Comparison of ENCODE assay signal across 9 cellular contexts in the genomic region with DNA sequence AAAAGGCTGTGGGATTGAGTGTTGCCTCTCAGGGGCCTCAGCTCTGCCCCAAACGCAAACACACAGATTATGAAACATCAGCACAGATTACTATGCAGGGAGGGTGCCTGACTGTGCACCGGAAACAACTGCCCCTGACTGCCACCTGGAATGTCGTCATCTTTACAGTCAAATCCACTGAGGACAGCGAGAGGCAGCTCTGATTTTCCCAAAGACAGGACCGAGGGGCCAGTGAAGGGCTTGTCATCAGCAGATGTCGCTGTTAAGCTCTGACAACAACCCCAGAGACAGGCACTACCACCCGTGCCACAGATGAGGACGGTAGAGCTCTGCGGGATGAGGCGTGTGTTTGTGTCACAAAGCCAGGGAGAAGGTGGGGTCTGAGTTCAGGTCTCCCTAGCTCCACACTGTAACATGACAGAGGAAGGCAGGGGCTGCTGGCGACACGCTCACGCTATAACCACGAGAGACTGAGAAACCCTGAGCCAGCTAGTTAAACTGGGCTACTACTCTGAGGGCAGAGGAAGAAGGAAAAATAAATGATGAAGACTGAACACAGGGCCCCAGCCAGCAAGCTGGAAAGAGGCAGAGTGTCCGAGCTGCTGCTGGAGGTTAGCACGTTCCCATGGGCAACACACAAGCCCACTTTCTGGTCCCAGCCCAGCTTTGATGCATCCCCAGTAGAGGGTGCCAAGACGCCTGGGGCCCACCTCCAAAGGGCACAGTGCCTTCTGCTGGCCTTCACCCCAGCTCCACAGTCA. TPM values are rescaled to one million over a fixed set of nuclear protein-coding genes. Genes with fewer than 3 reads are reported as not detected.
A peak's percentile ranks its signal among the peaks of the same experiment; 100 is the strongest.
DNase-seq lines count a peak whose midpoint lies in the region; ATAC-seq, FAIRE-seq and TF ChIP-seq lines count a peak whose summit lies in the region.
"Had no signal": no experiment of that assay in that cellular context is flagged by ENCODE, and none has a peak within 500 bp of the region (broad histone marks: within the 10 kb centered on the region; RNA-seq: fewer than 3 reads in every experiment).

No MANE protein-coding gene starts in this region.

- in situ Hi-C loops in ACHN (cut with HindIII; ENCODE audit: low pct_ligation_motif_present, low pct_unique_long_range_greater_than_20kb, low sequenced_read_pairs) (no loop called here), HepG2 (cut with HindIII; ENCODE audit: extremely low pct_ligation_motif_present, low pct_unique_long_range_greater_than_20kb) (no loop called here)

- WGBS in HepG2 (ENCODE audit: low lambda C conversion rate), result 39% methylated on average over 16 of the region's 17 CpGs
- WGBS in pancreas, 2 donors, result 80% methylated on average over 17 of the region's 17 CpGs

- H3K27ac ChIP-seq in VCaP, result peak overlapping the region; percentile 51
- no peak overlapping the region for H3K27ac ChIP-seq in HepG2 (ENCODE audit: extremely low read length, insufficient read depth, low read length)
- no peak overlapping the region for H3K27ac ChIP-seq in pancreas
- H3K27ac ChIP-seq: adrenal gland had no signal

- POLR2A ChIA-PET in HepG2 (lab: Yijun Ruan, JAX), result interaction anchor here (0.8 to 1.0 kb wide), 3 partner anchors 47 to 92 kb away, joined by 3 to 4 read pairs (median 4); a partner anchor contains a TSS

- intact Hi-C loops in HepG2 (cut with micrococcal nuclease; ENCODE audit: unreplicated experiment) (loop anchor here (1.0 kb wide), 2 partner anchors 43 to 47 kb away; a partner anchor contains a TSS), pancreas (cut with DNase I) (no loop called here)

- no peaks in the 10 kb centered on the region for H3K27me3 ChIP-seq in HepG2 (ENCODE audit: control insufficient read depth in 1 of 2, insufficient read depth in 2 of 2, low read length in 2 of 2)
- no peaks in the 10 kb centered on the region for H3K27me3 ChIP-seq in pancreas
- H3K27me3 ChIP-seq: adrenal gland had no signal

- no peaks in the 10 kb centered on the region for H3K79me2 ChIP-seq in HepG2 (ENCODE audit: insufficient read depth, low read length)

- no peaks in the 10 kb centered on the region for H3K36me3 ChIP-seq in HepG2 (replicated peaks in 1 of 2; ENCODE audit: control insufficient read depth in 1 of 2, insufficient read depth in 2 of 2, low read length in 2 of 2)
- no peaks in the 10 kb centered on the region for H3K36me3 ChIP-seq in pancreas
- H3K36me3 ChIP-seq: adrenal gland had no signal

- BruUV-seq in HepG2 (replicated peaks; lab: Mats Ljungman, UMichigan), result no TSS peak

- peak; percentile 96 for ATAC-seq in HepG2
- ATAC-seq in GM18867 (IDR thresholded peaks at IDR 0.05; ENCODE audit: unreplicated experiment), result no peak
- ATAC-seq in pancreas, result no peak

- TF ChIP-seq CTCF in GM20000 (IDR thresholded peaks at IDR 0.05; ENCODE audit: extremely low read depth, missing control alignments), result peak; percentile 30
- no peak for TF ChIP-seq CTCF in VCaP (conservative IDR thresholded peaks at IDR 0.05)
- peak; percentile 89 for TF ChIP-seq CTCF in HepG2 (CRISPR knock-in tag; IDR thresholded peaks at IDR 0.05)
- TF ChIP-seq CTCF in pancreas (IDR thresholded peaks at IDR 0.05), result no peak

- TF ChIP-seq EP300 in HepG2 (IDR thresholded peaks at IDR 0.05; ENCODE audit: low read depth in 2 of 2, low read length in 2 of 2) (peak in 1 of 2 experiments; percentile 27; a peak in 1 of 4 replicates), HepG2 (CRISPR knock-in tag; IDR thresholded peaks at IDR 0.05; ENCODE audit: borderline replicate concordance) (no peak)

- peaks cover 15% of the 10 kb centered on the region for H3K4me1 ChIP-seq in HepG2 (ENCODE audit: insufficient read depth, low read length)
- no peaks in the 10 kb centered on the region for H3K4me1 ChIP-seq in pancreas
- H3K4me1 ChIP-seq: adrenal gland had no signal

- H3K4me3 ChIP-seq in HepG2 (replicated peaks in 1 of 3; ENCODE audit: insufficient read depth in 1 of 3, low read depth in 2 of 3, low read length in 3 of 3) (no peak overlapping the region), pancreas (no peak overlapping the region)
- H3K4me3 ChIP-seq: adrenal gland had no signal

- no peak overlapping the region for H2AFZ ChIP-seq in HepG2 (ENCODE audit: low read length)

- no peak for TF ChIP-seq POLR2A in HepG2 (IDR thresholded peaks at IDR 0.05; ENCODE audit: insufficient read depth in 1 of 2, low read depth in 2 of 2, low read length in 2 of 2)

- peak; percentile 87 for FAIRE-seq in HepG2 (lab: Jason Lieb, UNC)
- FAIRE-seq in pancreas (lab: Jason Lieb, UNC), result no peak

- H4K20me1 ChIP-seq in HepG2 (ENCODE audit: insufficient read depth, low read length), result no peaks in the 10 kb centered on the region

- DNase-seq in ACHN, result peak; percentile 42
- no peak for DNase-seq in GM20000 (ENCODE audit: low spot score)
- DNase-seq in HepG2 (ENCODE audit: low spot score), result peak; percentile 80
- no peak for DNase-seq in NCI-H69 (lab: John Stamatoyannopoulos, UW)
- no peak for DNase-seq in ureter (ENCODE audit: low spot score)
- no peak for DNase-seq in pancreas

- TF ChIP-seq RAD21 in HepG2 (CRISPR knock-in tag; IDR thresholded peaks at IDR 0.05), result peak; percentile 77

- H3K9me3 ChIP-seq in HepG2 (ENCODE audit: low read length) (no peaks in the 10 kb centered on the region), pancreas (no peaks in the 10 kb centered on the region)
- H3K9me3 ChIP-seq: adrenal gland had no signal

- CTCF ChIA-PET in HepG2 (lab: Yijun Ruan, JAX; ENCODE audit: low intra/inter-chr PET ratio, low total read pairs), result interaction anchor here (0.7 to 2.0 kb wide), 4 partner anchors 29 to 62 kb away, joined by 3 to 19 read pairs (median 6); no protein-coding TSS in a partner anchor

- H3K4me2 ChIP-seq in HepG2 (ENCODE audit: low read depth, low read length), result no peak overlapping the region

- H3K9ac ChIP-seq in HepG2 (ENCODE audit: insufficient read depth, low read depth, low read length), result no peak overlapping the region

TF ChIP-seq in HepG2, 621 proteins besides CTCF, POLR2A, EP300 and RAD21 (continues in another document):
- TF ChIP-seq MED8 (CRISPR knock-in tag; IDR thresholded peaks at IDR 0.05; ENCODE audit: insufficient replicate concordance) (no peak), NCOA2 (CRISPR knock-in tag; IDR thresholded peaks at IDR 0.05) (peak; percentile 33; the same call in 1 of the 2 replicates), DPF2 (CRISPR knock-in tag; IDR thresholded peaks at IDR 0.05; ENCODE audit: borderline replicate concordance, low read depth) (no peak), BCL6 (CRISPR knock-in tag; IDR thresholded peaks at IDR 0.05) (peak; percentile 34; the same call in 1 of the 2 replicates), ARNT2 (CRISPR knock-in tag; IDR thresholded peaks at IDR 0.05; ENCODE audit: low read depth) (0 out of 2 replicates have a peak, but pooled peaks have one; percentile 36), NFKB2 (CRISPR knock-in tag; IDR thresholded peaks at IDR 0.05; ENCODE audit: borderline replicate concordance) (no peak), ARNT (IDR thresholded peaks at IDR 0.05) (no peak), ZNF225 (CRISPR knock-in tag; IDR thresholded peaks at IDR 0.05) (no peak), KAT8 (CRISPR knock-in tag; IDR thresholded peaks at IDR 0.05) (0 out of 2 replicates have a peak, but pooled peaks have one; percentile 28), PHF21A (CRISPR knock-in tag; IDR thresholded peaks at IDR 0.05) (no peak), CBX5 (CRISPR knock-in tag; IDR thresholded peaks at IDR 0.05; ENCODE audit: borderline replicate concordance) (peak; percentile 48; the same call in 1 of the 2 replicates), SMC3 (IDR thresholded peaks at IDR 0.05; ENCODE audit: low read length) (peak; percentile 83)

RNA-seq across cellular contexts. Expression of a gene that starts 47.0 kb away (rescaled TPM):
- total RNA-seq in HepG2 (2016; rRNA removed; fragmentation: Illumina TruSeq; extraction: Trizol) (7.2 and 7.4 TPM in 2 replicates), ureter (26.4 TPM), pancreas (1 to 10 TPM in 5 of 6 donors, under 1 TPM in 1; 0.42 to 2.2 (median 1.4) TPM)
- 7.6 and 9.4 TPM in 2 replicates for total RNA-seq in HepG2 (2016; cell fraction: cytosol; rRNA removed; fragmentation: Illumina TruSeq; extraction: Trizol; ENCODE audit: low read depth)
- 6.5 and 6.7 TPM in 2 replicates for total RNA-seq in HepG2 (2016; cell fraction: insoluble cytoplasmic fraction; rRNA removed; fragmentation: Illumina TruSeq; extraction: Trizol)
- total RNA-seq in HepG2 (2016; cell fraction: membrane; rRNA removed; fragmentation: Illumina TruSeq; extraction: Trizol), result 12.2 and 12.6 TPM in 2 replicates
- total RNA-seq in HepG2 (2016; cell fraction: nucleus; rRNA removed; fragmentation: Illumina TruSeq; extraction: Trizol), result 4.7 and 4.8 TPM in 2 replicates
- polyA plus RNA-seq in HepG2 (2011; rRNA removed) (3.6 and 3.9 TPM in 2 replicates), pancreas (under 1 TPM; 0.77 to 0.99 TPM)
- polyA plus RNA-seq in HepG2 (2011; cell fraction: cytosol; rRNA removed), result 4.0 and 4.3 TPM in 2 replicates
- polyA plus RNA-seq in HepG2 (2011; cell fraction: nucleus; rRNA removed), result 2.9 and 3.2 TPM in 2 replicates
- polyA plus RNA-seq in HepG2 (2012), result 5.1 and 5.3 TPM in 2 replicates
- 11.7 and 12.8 TPM in 2 replicates for polyA plus RNA-seq in HepG2 (2016; cell fraction: cytosol; fragmentation: Illumina TruSeq; extraction: Trizol; ENCODE audit: low read depth)
- polyA plus RNA-seq in HepG2 (2016; cell fraction: insoluble cytoplasmic fraction; fragmentation: Illumina TruSeq; extraction: Trizol; ENCODE audit: low read depth), result 9.0 and 9.7 TPM in 2 replicates
- 9.7 and 12.1 TPM in 2 replicates for polyA plus RNA-seq in HepG2 (2016; cell fraction: membrane; fragmentation: Illumina TruSeq; extraction: Trizol; ENCODE audit: low read depth)
- polyA plus RNA-seq in HepG2 (2016; cell fraction: nucleus; fragmentation: Illumina TruSeq; extraction: Trizol; ENCODE audit: insufficient read depth, low read depth), result 6.8 and 7.3 TPM in 2 replicates
- polyA minus RNA-seq in HepG2 (2011; rRNA and poly(A)+ RNA removed; ENCODE audit: low replicate concordance), result 2.0 and 6.8 TPM in 2 replicates
- 5.4 and 5.7 TPM in 2 replicates for polyA minus RNA-seq in HepG2 (2011; cell fraction: cytosol; rRNA and poly(A)+ RNA removed)
- polyA minus RNA-seq in HepG2 (2011; cell fraction: nucleus; rRNA and poly(A)+ RNA removed), result 2.9 and 3.0 TPM in 2 replicates

Comparison
In these comparisons a context has a peak if more than half of its experiments do, and no peak if none do; other contexts are left out.
1. DNase-seq: peak in ACHN (single experiment) and HepG2 (single experiment); none in GM20000 (single experiment), NCI-H69 (single experiment), ureter (single experiment) and pancreas (0 of 6).
2. CTCF ChIP-seq: peak in GM20000 (single experiment) and HepG2 (single experiment); none in VCaP (single experiment) and pancreas (0 of 4).